In genomic region chr4:8311096-8312068, GRCh38 we compare ENCODE assay signal across 16 cellular contexts. TPM values are rescaled to one million over a fixed set of nuclear protein-coding genes. Genes with fewer than 3 reads are reported as not detected.
"Had no signal": no experiment of that assay in that cellular context is flagged by ENCODE, and none has a peak within 500 bp of the region (broad histone marks: within the 10 kb centered on the region; RNA-seq: fewer than 3 reads in every experiment).

No MANE protein-coding gene starts in this region.

- H3K27me3 Mint-ChIP-seq: type B pancreatic cell had no signal

- H3K4me1 Mint-ChIP-seq: activated CD4-positive, alpha-beta T cell treated with anti-CD3 and anti-CD28 coated beads, Interleukin-2, amount 10 ng/mL, durations not matched to agents 7 days and 5 days; activated naive CD4-positive, alpha-beta T cell treated with anti-CD3 and anti-CD28 coated beads, Interleukin-2, amount 50 U/mL, for 24 hours; activated T-helper 17 cell treated with anti-CD3 and anti-CD28 coated beads, Interleukin-2, amount 50 U/mL, for 72 hours; central memory CD8-positive, alpha-beta T cell had no signal

- H3K9me3 Mint-ChIP-seq: activated CD4-positive, alpha-beta T cell treated with anti-CD3 and anti-CD28 coated beads, Interleukin-2, amount 10 ng/mL, durations not matched to agents 7 days and 5 days; type B pancreatic cell had no signal

- H3K9me3 ChIP-seq: body of pancreas, neutrophil had no signal

- H3K4me3 Mint-ChIP-seq: activated CD4-positive, alpha-beta T cell treated with anti-CD3 and anti-CD28 coated beads, Interleukin-2, amount 10 ng/mL, durations not matched to agents 7 days and 5 days; activated naive CD4-positive, alpha-beta T cell treated with anti-CD3 and anti-CD28 coated beads, Interleukin-2, amount 50 U/mL, for 24 hours; activated T-helper 17 cell treated with anti-CD3 and anti-CD28 coated beads, Interleukin-2, amount 50 U/mL, for 72 hours; central memory CD8-positive, alpha-beta T cell; stimulated activated naive CD8-positive, alpha-beta T cell treated with anti-CD3 and anti-CD28 coated beads, Interleukin-15, Interleukin-2, amounts not matched to agents 100 ng/mL and 50 ng/mL, for 24 hours; type B pancreatic cell had no signal

- H3K4me3 ChIP-seq: body of pancreas had no signal

- H3K36me3 Mint-ChIP-seq: type B pancreatic cell had no signal

- H3K27me3 ChIP-seq: body of pancreas, neutrophil had no signal

- DNase-seq: activated CD4-positive, alpha-beta T cell treated with anti-CD3 and anti-CD28 coated beads, Interleukin-2, amount 10 ng/mL, durations not matched to agents 7 days and 5 days; cortex of kidney; effector memory CD4-positive, alpha-beta T cell; foreskin keratinocyte; midbrain; SW 1271 had no signal

- ATAC-seq: activated T-helper 17 cell treated with anti-CD3 and anti-CD28 coated beads, Interleukin-2, amount 50 U/mL, for 72 hours; body of pancreas; foreskin keratinocyte; right cardiac atrium had no signal

- H3K27ac Mint-ChIP-seq: activated CD4-positive, alpha-beta T cell treated with anti-CD3 and anti-CD28 coated beads, Interleukin-2, amount 10 ng/mL, durations not matched to agents 7 days and 5 days; activated naive CD4-positive, alpha-beta T cell treated with anti-CD3 and anti-CD28 coated beads, Interleukin-2, amount 50 U/mL, for 24 hours; activated T-helper 17 cell treated with anti-CD3 and anti-CD28 coated beads, Interleukin-2, amount 50 U/mL, for 72 hours; stimulated activated naive CD8-positive, alpha-beta T cell treated with anti-CD3 and anti-CD28 coated beads, Interleukin-15, Interleukin-2, amounts not matched to agents 100 ng/mL and 50 ng/mL, for 24 hours; type B pancreatic cell had no signal

- H3K27ac ChIP-seq: body of pancreas, foreskin keratinocyte, neutrophil had no signal

RNA-seq across cellular contexts. Expression of gene HTRA3, which starts 41.8 kb away (rescaled TPM):
- total RNA-seq: activated CD4-positive, alpha-beta T cell treated with anti-CD3 and anti-CD28 coated beads, Interleukin-2, amount 10 ng/mL, durations not matched to agents 7 days and 5 days; activated T-helper 17 cell treated with anti-CD3 and anti-CD28 coated beads, Interleukin-2, amount 50 U/mL, for 72 hours; foreskin keratinocyte; SK-MEL-5; T-helper 2 cell treated with Interferon-gamma antibody and Interleukin-4, amounts not matched to agents 100 ng/mL and 5 ng/mL, for 36 hours had no signal
